In the genomic region with DNA sequence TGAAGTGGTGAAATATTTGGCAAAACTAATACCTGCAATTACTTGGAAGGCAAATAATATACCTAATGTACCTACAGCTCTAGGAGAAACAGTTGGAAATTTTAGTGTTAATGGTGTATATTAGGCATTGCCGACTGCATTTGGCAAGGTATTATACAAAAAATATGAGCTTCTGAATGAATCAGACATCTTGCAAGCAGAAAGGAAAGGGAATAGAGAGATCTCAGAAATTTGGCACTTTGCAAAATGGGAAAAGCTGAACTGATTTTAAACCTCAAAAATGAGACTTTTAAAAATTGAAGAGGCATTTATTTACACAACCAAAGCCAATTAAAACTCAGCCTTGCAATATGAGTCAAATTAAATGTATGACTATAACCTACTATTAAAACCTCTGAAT, we compare ENCODE assay signal across 21 cellular contexts.
"Had no signal": no experiment of that assay in that cellular context is flagged by ENCODE, and none has a peak within 500 bp of the region (broad histone marks: within the 10 kb centered on the region; RNA-seq: fewer than 3 reads in every experiment).

No MANE protein-coding gene starts in this region.

- H3K4me1 ChIP-seq: colonic mucosa, right lobe of liver, spleen, transverse colon had no signal

- H3K27me3 ChIP-seq: colonic mucosa, gastrocnemius medialis, heart right ventricle, right lobe of liver, spleen, transverse colon had no signal

- H3K27ac ChIP-seq: colonic mucosa, gastrocnemius medialis, psoas muscle, right lobe of liver, spleen, thoracic aorta, transverse colon had no signal

- H3K27ac Mint-ChIP-seq: endodermal cell; nephron progenitor cell; stimulated activated naive B cell treated with anti-CD40 and anti-IgM and Interleukin-4, amounts not matched to agents 10 μg/mL and 1 μg/mL and 100 μg/mL, for 72 hours had no signal

- ATAC-seq: gastrocnemius medialis; naive thymus-derived CD4-positive, alpha-beta T cell; psoas muscle; right lobe of liver; stimulated activated naive B cell treated with anti-CD40 and anti-IgM and Interleukin-4, amounts not matched to agents 10 μg/mL and 1 μg/mL and 100 μg/mL, for 72 hours; stimulated activated naive CD8-positive, alpha-beta T cell treated with anti-CD3 and anti-CD28 coated beads, Interleukin-15, amount 100 ng/mL, for 72 hours had no signal

- H3K4me3 Mint-ChIP-seq: endodermal cell; nephron progenitor cell; stimulated activated naive B cell treated with anti-CD40 and anti-IgM and Interleukin-4, amounts not matched to agents 10 μg/mL and 1 μg/mL and 100 μg/mL, for 72 hours; stimulated activated naive CD8-positive, alpha-beta T cell treated with anti-CD3 and anti-CD28 coated beads, Interleukin-15, amount 100 ng/mL, for 72 hours had no signal

- H3K36me3 ChIP-seq: colonic mucosa, gastrocnemius medialis, heart right ventricle, right lobe of liver, spleen, thoracic aorta, transverse colon had no signal

- H3K4me1 Mint-ChIP-seq: endodermal cell; stimulated activated naive CD8-positive, alpha-beta T cell treated with anti-CD3 and anti-CD28 coated beads, Interleukin-15, amount 100 ng/mL, for 72 hours had no signal

- H3K4me3 ChIP-seq: colonic mucosa, gastrocnemius medialis, heart right ventricle, psoas muscle, right lobe of liver, spleen, thoracic aorta, transverse colon had no signal

- DNase-seq: colonic mucosa; effector CD4-positive, alpha-beta T cell; endodermal cell; gastrocnemius medialis; heart right ventricle; hypothalamus; kidney glomerular epithelial cell; naive thymus-derived CD4-positive, alpha-beta T cell; nephron progenitor cell; psoas muscle; retina; right lobe of liver; spleen; stimulated activated CD4-positive, alpha-beta T cell treated with anti-CD3 and anti-CD28 coated beads, Interleukin-15, amount 100 ng/mL, for 24 hours; stimulated activated CD4-positive, alpha-beta T cell treated with anti-CD3 and anti-CD28 coated beads, Interleukin-1b, Interleukin-23, amount 100 ng/mL, for 48 hours; stimulated activated CD4-positive, alpha-beta T cell treated with anti-CD3 and anti-CD28 coated beads, Interleukin-4, amount 100 ng/mL, for 24 hours; stimulated activated naive B cell treated with anti-CD40 and anti-IgM and Interleukin-4, amounts not matched to agents 10 μg/mL and 1 μg/mL and 100 μg/mL, for 72 hours; stimulated activated naive CD8-positive, alpha-beta T cell treated with anti-CD3 and anti-CD28 coated beads, Interleukin-15, amount 100 ng/mL, for 72 hours; substantia nigra; transverse colon had no signal

- H3K27me3 Mint-ChIP-seq: stimulated activated naive B cell treated with anti-CD40 and anti-IgM and Interleukin-4, amounts not matched to agents 10 μg/mL and 1 μg/mL and 100 μg/mL, for 72 hours; stimulated activated naive CD8-positive, alpha-beta T cell treated with anti-CD3 and anti-CD28 coated beads, Interleukin-15, amount 100 ng/mL, for 72 hours had no signal

- H3K9me3 ChIP-seq: colonic mucosa, gastrocnemius medialis, psoas muscle, right lobe of liver, thoracic aorta, transverse colon had no signal
